ENCODE assay signal across 14 cellular contexts in the genomic region with DNA sequence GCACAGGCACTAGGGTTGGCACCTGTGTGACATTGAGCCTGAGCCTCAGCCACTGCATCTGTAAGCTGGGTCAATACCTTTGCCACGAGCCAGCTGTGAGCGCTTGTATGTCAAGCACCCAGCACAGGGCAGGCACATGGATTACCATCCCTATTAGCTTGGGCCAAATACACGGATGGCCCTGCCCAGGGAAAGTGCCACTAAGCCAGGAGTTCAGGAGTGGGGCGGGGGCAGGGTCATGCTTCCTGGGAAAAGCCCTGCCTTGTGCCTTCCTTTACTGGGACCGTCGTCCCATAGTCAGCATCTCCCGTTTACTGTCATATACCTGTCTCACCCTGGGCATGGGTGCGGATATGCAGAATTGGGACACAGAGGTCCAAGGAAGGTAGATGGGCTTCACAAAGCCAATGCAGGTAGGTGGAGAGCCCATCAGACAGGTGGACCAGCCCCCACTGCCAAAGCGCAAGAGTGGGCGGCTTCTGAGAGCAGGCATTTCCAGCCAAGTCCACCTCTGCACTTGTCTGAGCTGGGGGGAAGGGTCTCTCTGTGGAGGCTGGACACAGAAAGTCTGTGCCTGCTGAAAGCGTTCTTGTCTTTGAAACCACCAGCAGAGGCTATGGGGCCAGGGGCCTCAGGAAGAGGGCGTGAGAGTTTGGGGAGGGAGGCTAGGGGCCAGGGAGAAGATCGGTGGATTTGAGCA.
DNase-seq lines count a peak whose midpoint lies in the region; ATAC-seq and TF ChIP-seq lines count a peak whose summit lies in the region.
"Had no signal": no experiment of that assay in that cellular context is flagged by ENCODE, and none has a peak within 500 bp of the region (broad histone marks: within the 10 kb centered on the region; RNA-seq: fewer than 3 reads in every experiment).

No MANE protein-coding gene starts in this region.

- H3K9me3 ChIP-seq in right atrium auricular region (no peaks in the 10 kb centered on the region), sigmoid colon (no peaks in the 10 kb centered on the region), A673 (ENCODE audit: low read depth, low read length, poor library complexity, severe bottlenecking) (no peaks in the 10 kb centered on the region), testis (no peaks in the 10 kb centered on the region)
- H3K9me3 ChIP-seq: BE2C had no signal

- H3K27me3 Mint-ChIP-seq in neural crest cell (ENCODE audit: low read depth) = peaks cover 3% of the 10 kb centered on the region

- no peaks in the 10 kb centered on the region for H3K36me3 ChIP-seq in right atrium auricular region
- H3K36me3 ChIP-seq in sigmoid colon = no peaks in the 10 kb centered on the region
- H3K36me3 ChIP-seq in A673 (ENCODE audit: insufficient read depth, low read length, poor library complexity, severe bottlenecking) = no peaks in the 10 kb centered on the region
- no peaks in the 10 kb centered on the region for H3K36me3 ChIP-seq in testis (ENCODE audit: low read depth, missing control alignments)
- H3K36me3 ChIP-seq: BE2C had no signal

- intact Hi-C loops in left cardiac atrium (cut with DNase I) = no loop called here
- intact Hi-C loops in sigmoid colon (cut with DNase I) = no loop called here
- intact Hi-C loops in A673 (cut with micrococcal nuclease; ENCODE audit: unreplicated experiment) = loop anchor here (5.0 kb wide), 1 partner anchor 1106 kb away; no protein-coding TSS in a partner anchor
- intact Hi-C loops in testis (cut with DNase I; ENCODE audit: low total_unique reads) = no loop called here

- H3K4me1 ChIP-seq in right atrium auricular region (peaks cover 0 to 11% of the 10 kb centered on the region in 2 donors), sigmoid colon (no peaks in the 10 kb centered on the region), A673 (ENCODE audit: insufficient read depth, low read length, poor library complexity, severe bottlenecking) (no peaks in the 10 kb centered on the region), testis (peaks cover 2% of the 10 kb centered on the region)
- H3K4me1 ChIP-seq: BE2C had no signal

- no peak for ATAC-seq in left cardiac atrium
- ATAC-seq in stimulated activated effector memory CD8-positive, alpha-beta T cell treated with anti-CD3 and anti-CD28 coated beads, Interleukin-12 subunit alpha, Interleukin-12 subunit beta, amount 100 ng/mL, for 72 hours = no peak
- ATAC-seq: GM23338 had no signal

- no peaks in the 10 kb centered on the region for H3K36me3 Mint-ChIP-seq in neural crest cell (ENCODE audit: low read depth)
- H3K36me3 Mint-ChIP-seq in stimulated activated effector memory CD8-positive, alpha-beta T cell treated with anti-CD3 and anti-CD28 coated beads, Interleukin-12 subunit alpha, Interleukin-12 subunit beta, amount 100 ng/mL, for 72 hours = no peaks in the 10 kb centered on the region
- H3K36me3 Mint-ChIP-seq: CD4-positive, alpha-beta memory T cell had no signal

- H3K4me1 Mint-ChIP-seq in neural crest cell = peaks cover 58% of the 10 kb centered on the region
- H3K4me1 Mint-ChIP-seq in stimulated activated effector memory CD8-positive, alpha-beta T cell treated with anti-CD3 and anti-CD28 coated beads, Interleukin-12 subunit alpha, Interleukin-12 subunit beta, amount 100 ng/mL, for 72 hours = no peaks in the 10 kb centered on the region
- H3K4me1 Mint-ChIP-seq: CD4-positive, alpha-beta memory T cell; GM23338 had no signal

- POLR2A ChIA-PET in A673 (lab: Charles Lee; ENCODE audit: low non-redundant PET) = no interaction called here

- peak overlapping the region; percentile 83 for H3K27ac Mint-ChIP-seq in neural crest cell (ENCODE audit: unreplicated experiment)
- H3K27ac Mint-ChIP-seq in stimulated activated effector memory CD8-positive, alpha-beta T cell treated with anti-CD3 and anti-CD28 coated beads, Interleukin-12 subunit alpha, Interleukin-12 subunit beta, amount 100 ng/mL, for 72 hours = no peak overlapping the region
- H3K27ac Mint-ChIP-seq: GM23338 had no signal

- no TSS peak for BruUV-seq in A673 (replicated peaks; lab: Mats Ljungman, UMichigan)

- CTCF ChIA-PET in A673 (lab: Charles Lee) = no interaction called here

- no peak for TF ChIP-seq POLR2A in sigmoid colon (IDR thresholded peaks at IDR 0.05)
- no peak for TF ChIP-seq POLR2A in testis (IDR thresholded peaks at IDR 0.05)

- no peak for TF ChIP-seq EP300 in sigmoid colon (IDR thresholded peaks at IDR 0.05)

- 87 to 90% methylated on average over 13 of the region's 13 CpGs for WGBS in sigmoid colon, 2 donors
- WGBS in testis, 2 donors = 86 to 90% methylated on average over 13 of the region's 13 CpGs

- H3K4me3 ChIP-seq in right atrium auricular region (no peak overlapping the region), sigmoid colon (no peak overlapping the region), A673 (ENCODE audit: low read depth, low read length, poor library complexity, severe bottlenecking) (no peak overlapping the region), testis (no peak overlapping the region)
- H3K4me3 ChIP-seq: GM12878, GM23338 had no signal

- H3K27me3 ChIP-seq in right atrium auricular region (no peaks in the 10 kb centered on the region), sigmoid colon (no peaks in the 10 kb centered on the region), A673 (replicated peaks; ENCODE audit: insufficient read depth, low read depth, low read length, poor library complexity) (no peaks in the 10 kb centered on the region), testis (no peaks in the 10 kb centered on the region)
- H3K27me3 ChIP-seq: BE2C had no signal

- TF ChIP-seq CTCF in right atrium auricular region (IDR thresholded peaks at IDR 0.05) = no peak
- TF ChIP-seq CTCF in neural crest cell (conservative IDR thresholded peaks at IDR 0.05) = no peak
- no peak for TF ChIP-seq CTCF in sigmoid colon (IDR thresholded peaks at IDR 0.05)
- TF ChIP-seq CTCF in A673 (conservative IDR thresholded peaks at IDR 0.05; ENCODE audit: low read depth, low read length) = no peak
- TF ChIP-seq CTCF in testis (IDR thresholded peaks at IDR 0.05) = no peak

- no peaks in the 10 kb centered on the region for H3K9me3 Mint-ChIP-seq in neural crest cell
- no peaks in the 10 kb centered on the region for H3K9me3 Mint-ChIP-seq in stimulated activated effector memory CD8-positive, alpha-beta T cell treated with anti-CD3 and anti-CD28 coated beads, Interleukin-12 subunit alpha, Interleukin-12 subunit beta, amount 100 ng/mL, for 72 hours
- H3K9me3 Mint-ChIP-seq: CD4-positive, alpha-beta memory T cell; GM23338 had no signal

- H3K4me3 Mint-ChIP-seq in neural crest cell = peak overlapping the region; percentile 58
- H3K4me3 Mint-ChIP-seq in stimulated activated effector memory CD8-positive, alpha-beta T cell treated with anti-CD3 and anti-CD28 coated beads, Interleukin-12 subunit alpha, Interleukin-12 subunit beta, amount 100 ng/mL, for 72 hours = no peak overlapping the region
- H3K4me3 Mint-ChIP-seq: CD4-positive, alpha-beta memory T cell; GM23338 had no signal

- peak; percentile 8 for DNase-seq in left cardiac atrium
- no peak for DNase-seq in right atrium auricular region (ENCODE audit: low spot score)
- no peak for DNase-seq in neural crest cell (ENCODE audit: low read depth, low spot score)
- peak; percentile 52 for DNase-seq in sigmoid colon
- DNase-seq in A673 (ENCODE audit: low spot score) = no peak
- DNase-seq in stimulated activated effector memory CD8-positive, alpha-beta T cell treated with anti-CD3 and anti-CD28 coated beads, Interleukin-12 subunit alpha, Interleukin-12 subunit beta, amount 100 ng/mL, for 72 hours (ENCODE audit: low spot score in 2 of 2) = no peak
- no peak for DNase-seq in testis
- DNase-seq: BE2C; CD4-positive, alpha-beta memory T cell; DMS79; H7 had no signal

- H3K27ac ChIP-seq in right atrium auricular region = no peak overlapping the region
- no peak overlapping the region for H3K27ac ChIP-seq in sigmoid colon
- no peak overlapping the region for H3K27ac ChIP-seq in A673 (ENCODE audit: low read depth, low read length, poor library complexity, severe bottlenecking)
- H3K27ac ChIP-seq in testis = no peak overlapping the region
- H3K27ac ChIP-seq: C4-2B had no signal

Comparison
In these comparisons a context has a peak if more than half of its experiments do, and no peak if none do; other contexts are left out.
1. DNase-seq: peak in left cardiac atrium (single experiment) and sigmoid colon (single experiment); none in right atrium auricular region (single experiment), neural crest cell (single experiment), A673 (single experiment), stimulated activated effector memory CD8-positive, alpha-beta T cell treated with anti-CD3 and anti-CD28 coated beads, Interleukin-12 subunit alpha, Interleukin-12 subunit beta, amount 100 ng/mL, for 72 hours (0 of 2) and testis (single experiment).